Comparison of ENCODE assay signal across 12 cellular contexts in the genomic region with DNA sequence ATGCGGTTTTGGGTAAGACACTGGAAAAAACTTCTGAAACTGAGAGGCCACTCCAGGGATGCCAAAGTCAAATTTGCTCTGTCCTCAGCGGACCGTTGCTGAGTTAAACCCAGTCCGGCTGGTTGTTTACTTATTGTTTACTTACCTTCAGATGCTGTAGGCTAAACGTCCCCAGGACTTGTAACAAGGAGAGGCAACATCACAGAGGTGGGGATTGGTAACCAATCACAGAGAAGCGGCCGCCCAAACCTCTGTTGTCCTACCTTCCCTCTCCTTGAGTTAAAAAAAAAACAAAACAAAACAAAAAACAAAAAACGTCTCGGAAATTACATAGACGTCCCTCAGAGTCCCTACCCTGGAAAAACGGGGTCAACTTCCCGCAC. TPM values are rescaled to one million over a fixed set of nuclear protein-coding genes. Genes with fewer than 3 reads are reported as not detected.
A peak's percentile ranks its signal among the peaks of the same experiment; 100 is the strongest.
DNase-seq lines count a peak whose midpoint lies in the region; ATAC-seq and TF ChIP-seq lines count a peak whose summit lies in the region.
"Had no signal": no experiment of that assay in that cellular context is flagged by ENCODE, and none has a peak within 500 bp of the region (broad histone marks: within the 10 kb centered on the region; RNA-seq: fewer than 3 reads in every experiment).

No MANE protein-coding gene starts in this region.

- H3K79me2 ChIP-seq in neural cell (replicated peaks; ENCODE audit: insufficient read depth, low read length), result no peaks in the 10 kb centered on the region

- peaks cover 4% of the 10 kb centered on the region for H3K27me3 Mint-ChIP-seq in endothelial cell (ENCODE audit: unreplicated experiment)
- H3K27me3 Mint-ChIP-seq in activated T-helper 2 cell treated with anti-CD3 and anti-CD28 coated beads, Interferon-gamma antibody, Interleukin-2, Interleukin-4, amounts not matched to agents 10 μg/mL and 5 μg/mL and 100 μg/mL, durations not matched to agents 14 hours and 24 hours and 36 hours (ENCODE audit: low read depth), result peaks cover 47% of the 10 kb centered on the region

- H3K4me3 ChIP-seq in LNCaP clone FGC (ENCODE audit: low read depth, low read length) (peak overlapping the region; percentile 58), neural cell (ENCODE audit: low read length) (peak overlapping the region; percentile 71)
- H3K4me3 ChIP-seq: ovary had no signal

- no peak for ATAC-seq in HG02852 (IDR thresholded peaks at IDR 0.05; ENCODE audit: unreplicated experiment)
- ATAC-seq: CD8-positive, alpha-beta T cell had no signal

- no peaks in the 10 kb centered on the region for H3K9me3 ChIP-seq in neural cell (ENCODE audit: low read length)
- H3K9me3 ChIP-seq: ovary had no signal

- TF ChIP-seq CTCF in 22Rv1 (IDR thresholded peaks at IDR 0.05), result no peak
- TF ChIP-seq CTCF in LNCaP clone FGC (IDR thresholded peaks at IDR 0.05; ENCODE audit: control insufficient read depth, extremely low read depth, insufficient read depth), result no peak
- TF ChIP-seq CTCF in endothelial cell (IDR thresholded peaks at IDR 0.05; ENCODE audit: unreplicated experiment), result no peak
- TF ChIP-seq CTCF in neural cell (IDR thresholded peaks at IDR 0.05; ENCODE audit: poor library complexity, severe bottlenecking), result no peak

- H2AFZ ChIP-seq in neural cell (ENCODE audit: low read depth, low read length), result no peak overlapping the region

- H3K4me1 Mint-ChIP-seq in endothelial cell (ENCODE audit: unreplicated experiment), result peaks cover 15% of the 10 kb centered on the region
- no peaks in the 10 kb centered on the region for H3K4me1 Mint-ChIP-seq in activated T-helper 2 cell treated with anti-CD3 and anti-CD28 coated beads, Interferon-gamma antibody, Interleukin-2, Interleukin-4, amounts not matched to agents 10 μg/mL and 5 μg/mL and 100 μg/mL, durations not matched to agents 14 hours and 24 hours and 36 hours (ENCODE audit: low read depth)

- H3F3A ChIP-seq in neural cell (ENCODE audit: insufficient read depth, low read length, poor library complexity, severe bottlenecking), result no peaks in the 10 kb centered on the region

- no peak for TF ChIP-seq EP300 in neural cell (conservative IDR thresholded peaks at IDR 0.05; ENCODE audit: poor library complexity, severe bottlenecking)

- no peaks in the 10 kb centered on the region for H3K9me3 Mint-ChIP-seq in endothelial cell (ENCODE audit: unreplicated experiment)
- no peaks in the 10 kb centered on the region for H3K9me3 Mint-ChIP-seq in activated T-helper 2 cell treated with anti-CD3 and anti-CD28 coated beads, Interferon-gamma antibody, Interleukin-2, Interleukin-4, amounts not matched to agents 10 μg/mL and 5 μg/mL and 100 μg/mL, durations not matched to agents 14 hours and 24 hours and 36 hours
- H3K9me3 Mint-ChIP-seq: CD8-positive, alpha-beta T cell; T-helper 1 cell treated with Interleukin-12 subunit alpha and Interleukin-12 subunit beta and Interleukin-4 antibody, amounts not matched to agents 30 μg/mL and 1 μg/mL, for 36 hours had no signal

- no peak overlapping the region for H3K27ac Mint-ChIP-seq in endothelial cell (ENCODE audit: unreplicated experiment)
- no peak overlapping the region for H3K27ac Mint-ChIP-seq in activated T-helper 2 cell treated with anti-CD3 and anti-CD28 coated beads, Interferon-gamma antibody, Interleukin-2, Interleukin-4, amounts not matched to agents 10 μg/mL and 5 μg/mL and 100 μg/mL, durations not matched to agents 14 hours and 24 hours and 36 hours
- H3K27ac Mint-ChIP-seq: CD8-positive, alpha-beta T cell; T-helper 1 cell treated with Interleukin-12 subunit alpha and Interleukin-12 subunit beta and Interleukin-4 antibody, amounts not matched to agents 30 μg/mL and 1 μg/mL, for 36 hours had no signal

- H3K4me3 Mint-ChIP-seq in endothelial cell (ENCODE audit: unreplicated experiment), result peak overlapping the region; percentile 84
- no peak overlapping the region for H3K4me3 Mint-ChIP-seq in activated T-helper 2 cell treated with anti-CD3 and anti-CD28 coated beads, Interferon-gamma antibody, Interleukin-2, Interleukin-4, amounts not matched to agents 10 μg/mL and 5 μg/mL and 100 μg/mL, durations not matched to agents 14 hours and 24 hours and 36 hours (ENCODE audit: low read depth)
- H3K4me3 Mint-ChIP-seq: CD8-positive, alpha-beta T cell; T-helper 1 cell treated with Interleukin-12 subunit alpha and Interleukin-12 subunit beta and Interleukin-4 antibody, amounts not matched to agents 30 μg/mL and 1 μg/mL, for 36 hours had no signal

- intact Hi-C loops in activated T-helper 2 cell treated with anti-CD3 and anti-CD28 coated beads, Interferon-gamma antibody, Interleukin-2, Interleukin-4, amounts not matched to agents 10 μg/mL and 5 μg/mL and 100 μg/mL, durations not matched to agents 14 hours and 24 hours and 36 hours (cut with micrococcal nuclease), result no loop called here

- H3K27me3 ChIP-seq in neural cell (ENCODE audit: insufficient read depth, low read depth, low read length), result peaks cover 15% of the 10 kb centered on the region
- H3K27me3 ChIP-seq: ovary had no signal

- TF ChIP-seq RAD21 in neural cell (conservative IDR thresholded peaks at IDR 0.05), result no peak

- peak overlapping the region; percentile 22 for H3K4me2 ChIP-seq in neural cell (ENCODE audit: low read length)

- no peaks in the 10 kb centered on the region for H3K36me3 ChIP-seq in neural cell (ENCODE audit: insufficient read depth, low read length)
- H3K36me3 ChIP-seq: ovary had no signal

- peak; percentile 38 for DNase-seq in LNCaP clone FGC (ENCODE audit: low read depth)
- no peak for DNase-seq in endothelial cell (ENCODE audit: low spot score)
- DNase-seq in hippocampal formation (lab: John Stamatoyannopoulos, UW), result no peak
- DNase-seq in GDM1 (lab: John Stamatoyannopoulos, UW), result no peak
- DNase-seq in activated T-helper 2 cell treated with anti-CD3 and anti-CD28 coated beads, Interferon-gamma antibody, Interleukin-2, Interleukin-4, amounts not matched to agents 10 μg/mL and 5 μg/mL and 100 μg/mL, durations not matched to agents 14 hours and 24 hours and 36 hours (ENCODE audit: low spot score), result no peak
- DNase-seq: CD8-positive, alpha-beta T cell; NCI-H2029 treated with DMSO at 0.1 percent for 48 hours; ovary had no signal

- H3K27ac ChIP-seq in 22Rv1 (peak overlapping the region; percentile 49), neural cell (ENCODE audit: low read length) (no peak overlapping the region)
- H3K27ac ChIP-seq: ovary had no signal

- H3K36me3 Mint-ChIP-seq in endothelial cell (ENCODE audit: low read depth, unreplicated experiment), result peaks cover 8% of the 10 kb centered on the region
- H3K36me3 Mint-ChIP-seq in activated T-helper 2 cell treated with anti-CD3 and anti-CD28 coated beads, Interferon-gamma antibody, Interleukin-2, Interleukin-4, amounts not matched to agents 10 μg/mL and 5 μg/mL and 100 μg/mL, durations not matched to agents 14 hours and 24 hours and 36 hours (ENCODE audit: low read depth), result no peaks in the 10 kb centered on the region
- H3K36me3 Mint-ChIP-seq: CD8-positive, alpha-beta T cell had no signal

- H4K20me1 ChIP-seq in neural cell (ENCODE audit: insufficient read depth), result no peaks in the 10 kb centered on the region

- no peaks in the 10 kb centered on the region for H3K9me2 ChIP-seq in neural cell (ENCODE audit: insufficient read depth, low read length)

- peak overlapping the region; percentile 57 for H3K9ac ChIP-seq in neural cell (ENCODE audit: low read length)

TF ChIP-seq in neural cell, 6 proteins besides CTCF, POLR2A, EP300 and RAD21:
- TF ChIP-seq, protein P1, sequence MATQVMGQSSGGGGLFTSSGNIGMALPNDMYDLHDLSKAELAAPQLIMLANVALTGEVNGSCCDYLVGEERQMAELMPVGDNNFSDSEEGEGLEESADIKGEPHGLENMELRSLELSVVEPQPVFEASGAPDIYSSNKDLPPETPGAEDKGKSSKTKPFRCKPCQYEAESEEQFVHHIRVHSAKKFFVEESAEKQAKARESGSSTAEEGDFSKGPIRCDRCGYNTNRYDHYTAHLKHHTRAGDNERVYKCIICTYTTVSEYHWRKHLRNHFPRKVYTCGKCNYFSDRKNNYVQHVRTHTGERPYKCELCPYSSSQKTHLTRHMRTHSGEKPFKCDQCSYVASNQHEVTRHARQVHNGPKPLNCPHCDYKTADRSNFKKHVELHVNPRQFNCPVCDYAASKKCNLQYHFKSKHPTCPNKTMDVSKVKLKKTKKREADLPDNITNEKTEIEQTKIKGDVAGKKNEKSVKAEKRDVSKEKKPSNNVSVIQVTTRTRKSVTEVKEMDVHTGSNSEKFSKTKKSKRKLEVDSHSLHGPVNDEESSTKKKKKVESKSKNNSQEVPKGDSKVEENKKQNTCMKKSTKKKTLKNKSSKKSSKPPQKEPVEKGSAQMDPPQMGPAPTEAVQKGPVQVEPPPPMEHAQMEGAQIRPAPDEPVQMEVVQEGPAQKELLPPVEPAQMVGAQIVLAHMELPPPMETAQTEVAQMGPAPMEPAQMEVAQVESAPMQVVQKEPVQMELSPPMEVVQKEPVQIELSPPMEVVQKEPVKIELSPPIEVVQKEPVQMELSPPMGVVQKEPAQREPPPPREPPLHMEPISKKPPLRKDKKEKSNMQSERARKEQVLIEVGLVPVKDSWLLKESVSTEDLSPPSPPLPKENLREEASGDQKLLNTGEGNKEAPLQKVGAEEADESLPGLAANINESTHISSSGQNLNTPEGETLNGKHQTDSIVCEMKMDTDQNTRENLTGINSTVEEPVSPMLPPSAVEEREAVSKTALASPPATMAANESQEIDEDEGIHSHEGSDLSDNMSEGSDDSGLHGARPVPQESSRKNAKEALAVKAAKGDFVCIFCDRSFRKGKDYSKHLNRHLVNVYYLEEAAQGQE (IDR thresholded peaks at IDR 0.05; ENCODE audit: borderline replicate concordance), result no peak
- TF ChIP-seq SMC3 (conservative IDR thresholded peaks at IDR 0.05; ENCODE audit: poor library complexity), result no peak
- TF ChIP-seq TAF1 (IDR thresholded peaks at IDR 0.05; ENCODE audit: low read depth), result no peak

RNA-seq across cellular contexts. Expression of gene ANO2, which starts 0.4 kb away (rescaled TPM):
- total RNA-seq in endothelial cell (ENCODE audit: unreplicated experiment), result 4.5 TPM
- polyA plus RNA-seq in neural cell, result 1.6 and 1.8 TPM in 2 replicates
- 2.5 and 3.7 TPM in 2 replicates for polyA minus RNA-seq in neural cell
- total RNA-seq in activated T-helper 2 cell treated with anti-CD3 and anti-CD28 coated beads, Interferon-gamma antibody, Interleukin-2, Interleukin-4, amounts not matched to agents 10 μg/mL and 5 μg/mL and 100 μg/mL, durations not matched to agents 14 hours and 24 hours and 36 hours, result not detected in 2 replicates
- total RNA-seq: CD8-positive, alpha-beta T cell had no signal
